Comparison of ENCODE assay signal across 1 cellular context in genomic region chr10:71977614-71977903, GRCh38. TPM values are rescaled to one million over a fixed set of nuclear protein-coding genes. Genes with fewer than 3 reads are reported as not detected.
"Had no signal": no experiment of that assay in that cellular context is flagged by ENCODE, and none has a peak within 500 bp of the region (broad histone marks: within the 10 kb centered on the region; RNA-seq: fewer than 3 reads in every experiment).

No MANE protein-coding gene starts in this region.

RNA-seq across cellular contexts. Expression of gene CHST3, which starts 13.4 kb away (rescaled TPM):
- total RNA-seq: T-helper 1 cell treated with Interleukin-12 subunit alpha and Interleukin-12 subunit beta and Interleukin-4 antibody, amounts not matched to agents 30 ng/mL and 1 ng/mL, for 36 hours had no signal
